Comparison of ENCODE assay signal across 8 cellular contexts in the genomic region with DNA sequence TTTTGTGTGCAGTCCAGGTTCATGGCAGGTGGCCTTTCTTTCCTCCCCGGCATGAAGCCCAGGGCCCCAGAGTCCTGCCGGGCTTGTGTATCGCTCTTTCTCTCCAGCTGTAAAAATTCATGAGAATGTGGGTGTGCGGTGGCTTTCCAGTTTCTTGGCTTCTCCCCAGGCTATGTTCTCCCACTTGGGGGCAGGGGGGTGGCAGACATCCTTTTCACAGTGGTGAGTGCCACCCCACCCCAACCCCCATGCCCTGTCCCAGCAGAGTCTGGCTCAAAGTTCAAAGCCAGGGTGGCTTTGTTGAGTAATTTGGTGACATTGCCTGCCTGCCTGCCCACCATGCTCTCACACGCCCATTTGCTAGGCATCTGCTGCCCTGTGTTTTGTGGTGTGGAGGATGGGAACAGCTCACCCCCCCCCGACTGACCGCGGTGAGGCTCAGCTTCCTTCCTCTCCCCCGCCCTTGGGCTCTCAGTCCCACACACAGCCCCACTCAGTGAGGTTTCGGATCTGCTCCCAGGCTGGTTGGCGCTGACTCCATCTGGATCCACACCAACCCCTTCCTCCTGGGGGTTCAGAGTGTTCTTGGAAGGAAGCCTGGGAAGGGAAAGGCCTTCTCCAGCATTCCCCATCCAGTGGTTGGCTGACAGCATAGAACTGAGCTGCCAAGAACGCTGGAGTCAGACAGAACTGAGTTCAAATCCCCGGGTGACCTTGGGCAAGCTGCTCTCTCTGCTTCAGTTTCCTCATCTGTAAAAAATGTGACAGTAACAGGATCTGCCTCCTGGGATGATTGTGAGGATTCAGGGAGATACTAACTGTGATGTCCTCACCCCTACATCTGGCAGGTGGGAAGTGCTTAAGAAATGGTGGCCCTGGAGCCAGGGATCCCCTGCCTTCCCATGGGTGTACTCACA. TPM values are rescaled to one million over a fixed set of nuclear protein-coding genes. Genes with fewer than 3 reads are reported as not detected.
DNase-seq lines count a peak whose midpoint lies in the region; ATAC-seq and TF ChIP-seq lines count a peak whose summit lies in the region.

No MANE protein-coding gene starts in this region.

- DNase-seq in H4 (ENCODE audit: low spot score) = peak; percentile 97
- peak; percentile 97 for DNase-seq in NCI-H226
- DNase-seq in caudate nucleus (lab: John Stamatoyannopoulos, UW) = peak in 59 of 61 donors; percentile 29 to 93 (median 77)
- peak; percentile 32 for DNase-seq in stimulated activated CD8-positive, alpha-beta memory T cell treated with anti-CD3 and anti-CD28 coated beads, Interleukin-4, amount 100 ng/mL, for 48 hours
- DNase-seq in activated CD4-positive, CD25-positive, alpha-beta regulatory T cell (lab: John Stamatoyannopoulos, UW) = no peak

- peak overlapping the region; percentile 3 for H3K4me3 ChIP-seq in GM12875 (ENCODE audit: low read depth, low read length)

- no peak for ATAC-seq in HG03439 (IDR thresholded peaks at IDR 0.05; ENCODE audit: unreplicated experiment)

- peak overlapping the region; percentile 83 for H3K27ac ChIP-seq in caudate nucleus (ENCODE audit: low read depth, low read length)
- H3K27ac ChIP-seq in layer of hippocampus (ENCODE audit: low read depth, low read length) = peak overlapping the region; percentile 86

- TF ChIP-seq CTCF in GM12875 (IDR thresholded peaks at IDR 0.05; ENCODE audit: borderline replicate concordance, insufficient read depth, low read depth, low read length) = no peak

- H3K27me3 ChIP-seq in layer of hippocampus (ENCODE audit: control insufficient read depth, insufficient read depth, low read length) = no peaks in the 10 kb centered on the region

RNA-seq across cellular contexts. Expression of a gene that starts 36.1 kb away (rescaled TPM):
- 12.1 and 15.8 TPM in 2 replicates for total RNA-seq in H4 (2014; rRNA removed; shearing (Covaris generic))

RNA-seq across cellular contexts. Expression of a gene that starts 38.2 kb away (rescaled TPM):
- 0.72 and 1.6 TPM in 2 replicates for total RNA-seq in H4 (2014; rRNA removed; shearing (Covaris generic))

Comparison
In these comparisons a context has a peak if more than half of its experiments do, and no peak if none do; other contexts are left out.
1. DNase-seq: peak in H4 (single experiment), NCI-H226 (single experiment), caudate nucleus (59 of 61) and stimulated activated CD8-positive, alpha-beta memory T cell treated with anti-CD3 and anti-CD28 coated beads, Interleukin-4, amount 100 ng/mL, for 48 hours (single experiment); none in activated CD4-positive, CD25-positive, alpha-beta regulatory T cell (0 of 4).